In the genomic region with DNA sequence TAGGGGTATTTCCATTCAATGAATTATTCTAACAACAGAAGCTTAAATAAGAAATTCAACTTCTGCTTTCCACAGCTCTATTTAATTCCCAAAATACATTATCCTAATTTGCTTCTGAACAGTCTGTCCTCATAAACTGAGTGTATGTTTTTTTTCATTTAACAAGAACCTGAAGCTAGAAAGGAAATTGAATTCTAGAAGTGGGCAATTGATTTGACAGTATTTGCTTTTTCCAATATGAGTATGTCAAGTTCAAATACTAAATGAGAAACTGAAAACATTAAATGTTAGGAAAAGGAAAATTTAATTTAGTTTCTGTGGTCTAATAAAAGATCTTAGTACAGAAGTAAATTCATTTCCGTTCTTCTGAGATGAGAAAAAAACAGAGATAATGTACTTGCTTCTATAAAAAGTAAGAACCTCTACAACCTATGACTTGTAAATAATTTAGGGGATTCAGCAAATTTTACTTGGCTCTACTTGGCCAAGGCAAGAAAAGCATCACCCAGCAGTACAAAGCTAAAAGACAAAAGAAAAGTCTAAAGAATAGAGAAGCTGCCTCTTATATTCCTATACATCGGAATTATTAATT, we compare ENCODE assay signal across 23 cellular contexts. TPM values are rescaled to one million over a fixed set of nuclear protein-coding genes. Genes with fewer than 3 reads are reported as not detected.
DNase-seq lines count a peak whose midpoint lies in the region; ATAC-seq, FAIRE-seq and TF ChIP-seq lines count a peak whose summit lies in the region.
"Had no signal": no experiment of that assay in that cellular context is flagged by ENCODE, and none has a peak within 500 bp of the region (broad histone marks: within the 10 kb centered on the region; RNA-seq: fewer than 3 reads in every experiment).

No MANE protein-coding gene starts in this region.

- DNase-seq in GM12892 (ENCODE audit: insufficient read length) (no peak), GM19239 (ENCODE audit: insufficient read length, low spot score) (no peak), germinal center (ENCODE audit: low spot score) (peak; percentile 40), substantia nigra (lab: John Stamatoyannopoulos, UW) (no peak), prostate gland (ENCODE audit: low spot score) (no peak)
- no peak for DNase-seq in stimulated activated CD4-positive, alpha-beta T cell treated with anti-CD3 and anti-CD28 coated beads, Interleukin-15, amount 100 ng/mL, for 24 hours
- DNase-seq: activated CD8-positive, alpha-beta memory T cell treated with anti-CD3 and anti-CD28 coated beads for 24 hours; body of pancreas; CD4-positive, alpha-beta T cell; effector memory CD4-positive, alpha-beta T cell; foreskin melanocyte; GM23248; hypothalamus; islet precursor cell; MM.1S; NCI-H1436 treated with DMSO at 0.1 percent for 48 hours; NCI-H524; thyroid gland had no signal

- TF ChIP-seq POLR2A in GM12892 (IDR thresholded peaks at IDR 0.05; ENCODE audit: low read depth, low read length) (no peak), prostate gland (IDR thresholded peaks at IDR 0.05) (no peak)

- H3K27me3 ChIP-seq in OCI-LY3 (ENCODE audit: low read depth, low read length) (no peaks in the 10 kb centered on the region), prostate gland (replicated peaks; ENCODE audit: insufficient read depth) (no peaks in the 10 kb centered on the region)
- H3K27me3 ChIP-seq: body of pancreas, neural progenitor cell, thyroid gland had no signal

- no peak overlapping the region for H2AFZ ChIP-seq in OCI-LY3 (ENCODE audit: low read depth, low read length)
- H2AFZ ChIP-seq: GM23248, neural progenitor cell had no signal

- no peaks in the 10 kb centered on the region for H3K9me3 ChIP-seq in OCI-LY3 (ENCODE audit: insufficient read depth, low read length)
- no peaks in the 10 kb centered on the region for H3K9me3 ChIP-seq in prostate gland
- H3K9me3 ChIP-seq: body of pancreas, thyroid gland had no signal

- no peak overlapping the region for H3K9ac ChIP-seq in OCI-LY3 (ENCODE audit: low read length)
- H3K9ac ChIP-seq: GM23248, neural progenitor cell had no signal

- WGBS in prostate gland, result 79% methylated on average over 2 of the region's 2 CpGs

- H3K27ac ChIP-seq in OCI-LY3 (ENCODE audit: low read length) (peak overlapping the region; percentile 55), substantia nigra (ENCODE audit: low read depth, low read length, poor library complexity, severe bottlenecking) (no peak overlapping the region), prostate gland (no peak overlapping the region)
- H3K27ac ChIP-seq: body of pancreas, GM23248, neural progenitor cell, thyroid gland had no signal

- H4K20me1 ChIP-seq in OCI-LY3 (ENCODE audit: insufficient read depth, low read length), result peaks cover 38% of the 10 kb centered on the region

- intact Hi-C loops in prostate gland (cut with DNase I), result no loop called here

- TF ChIP-seq CTCF in OCI-LY3 (IDR thresholded peaks at IDR 0.05; ENCODE audit: low read depth, low read length), result no peak
- no peak for TF ChIP-seq CTCF in prostate gland (IDR thresholded peaks at IDR 0.05)

- FAIRE-seq in GM12892 (lab: Jason Lieb, UNC) (peak; percentile 9), GM19239 (lab: Jason Lieb, UNC) (peak; percentile 70)

- no peak for ATAC-seq in HG02588 (IDR thresholded peaks at IDR 0.05; ENCODE audit: unreplicated experiment)
- ATAC-seq: body of pancreas, esophagus mucosa, SK-N-SH treated with all-trans-retinoic acid at 6 μM for 48 hours had no signal

- peaks cover 90% of the 10 kb centered on the region for H3K79me2 ChIP-seq in OCI-LY3 (ENCODE audit: low read length)

- H3K36me3 ChIP-seq in OCI-LY3 (replicated peaks; ENCODE audit: low read depth, low read length), result peaks cover 49% of the 10 kb centered on the region
- H3K36me3 ChIP-seq in prostate gland, result no peaks in the 10 kb centered on the region
- H3K36me3 ChIP-seq: neural progenitor cell, thyroid gland had no signal

- H3K4me3 ChIP-seq in OCI-LY3 (ENCODE audit: low read length) (peak overlapping the region; percentile 26), prostate gland (no peak overlapping the region)
- H3K4me3 ChIP-seq: body of pancreas, GM23248, neural progenitor cell, thyroid gland had no signal

- H3K4me2 ChIP-seq in OCI-LY3 (ENCODE audit: low read length), result peak overlapping the region; percentile 54
- H3K4me2 ChIP-seq: neural progenitor cell had no signal

- H3K4me1 ChIP-seq in OCI-LY3 (ENCODE audit: low read length) (peaks cover 35% of the 10 kb centered on the region), prostate gland (replicated peaks) (no peaks in the 10 kb centered on the region)
- H3K4me1 ChIP-seq: neural progenitor cell, thyroid gland had no signal

RNA-seq across cellular contexts. Expression of a gene that starts 31.1 kb away (rescaled TPM):
- 34.9 TPM for polyA plus RNA-seq in GM12892 (2012; ENCODE audit: missing spikeins)
- 10 to 100 TPM; 17.6 to 20.7 TPM for total RNA-seq in prostate gland
